12 cellular contexts compared by ENCODE assay signal in the genomic region with DNA sequence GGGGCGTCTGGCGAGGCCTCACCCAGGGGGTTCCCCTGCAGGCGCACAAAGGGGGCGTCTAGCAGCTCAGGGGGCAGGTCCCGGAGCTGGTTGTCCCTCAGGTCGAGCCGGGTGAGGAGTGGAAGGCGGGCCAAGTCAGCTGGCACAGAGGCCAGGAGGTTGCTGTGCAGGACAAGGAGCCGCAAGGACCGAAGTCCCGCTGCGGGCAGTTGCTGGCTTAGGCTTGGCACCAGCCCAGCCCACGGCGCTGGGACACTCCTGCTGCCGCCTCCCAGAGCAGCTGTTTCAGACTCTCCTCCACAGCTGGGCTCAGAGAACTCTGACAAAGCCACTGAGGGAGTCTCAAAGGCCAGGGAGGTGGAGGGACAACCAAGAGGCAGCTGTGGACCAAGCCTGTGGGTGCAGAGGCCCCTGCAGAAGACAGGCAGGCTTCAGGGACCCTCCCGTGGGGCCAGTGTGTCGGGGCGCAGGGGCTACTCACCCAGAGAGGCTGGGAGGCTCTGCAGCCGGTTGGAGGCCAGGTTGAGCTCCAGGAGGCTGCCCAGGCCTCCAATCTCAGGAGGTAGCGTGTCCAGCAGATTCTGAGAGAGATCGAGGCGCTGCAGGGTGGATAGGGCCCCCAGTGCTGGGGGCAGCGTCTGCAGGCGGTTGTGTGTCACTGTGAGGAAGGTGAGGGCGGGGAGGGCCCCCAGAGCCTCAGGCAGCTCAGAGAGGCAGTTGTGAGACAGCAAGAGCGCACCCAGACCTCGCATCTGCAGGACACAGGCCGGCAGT. TPM values are rescaled to one million over a fixed set of nuclear protein-coding genes. Genes with fewer than 3 reads are reported as not detected.
DNase-seq lines count a peak whose midpoint lies in the region; ATAC-seq and TF ChIP-seq lines count a peak whose summit lies in the region.
"Had no signal": no experiment of that assay in that cellular context is flagged by ENCODE, and none has a peak within 500 bp of the region (broad histone marks: within the 10 kb centered on the region; RNA-seq: fewer than 3 reads in every experiment).

No MANE protein-coding gene starts in this region.

- H3K4me1 Mint-ChIP-seq in glutamatergic neuron (ENCODE audit: low read depth, unreplicated experiment) = peaks cover 4% of the 10 kb centered on the region

- TF ChIP-seq CTCF in MM.1S (IDR thresholded peaks at IDR 0.05; ENCODE audit: low read length) (no peak), glutamatergic neuron (IDR thresholded peaks at IDR 0.05; ENCODE audit: partially characterized antibody, unreplicated experiment) (no peak)

- no peaks in the 10 kb centered on the region for H3K9me3 ChIP-seq in MM.1S (replicated peaks; ENCODE audit: insufficient read depth, low read length)
- H3K9me3 ChIP-seq: left ventricle myocardium inferior had no signal

- no peak for ATAC-seq in GM19452 (IDR thresholded peaks at IDR 0.05; ENCODE audit: unreplicated experiment)
- no peak for ATAC-seq in GM21529 (IDR thresholded peaks at IDR 0.05; ENCODE audit: unreplicated experiment)

- no peak overlapping the region for H3K9ac ChIP-seq in MM.1S (ENCODE audit: low read length)
- H3K9ac ChIP-seq: GM23248 had no signal

- no peak overlapping the region for H2AFZ ChIP-seq in MM.1S (ENCODE audit: low read length)
- H2AFZ ChIP-seq: GM23248 had no signal

- 0 out of 2 replicates have a peak, but pooled peaks cover 5% of the 10 kb centered on the region for H3K4me1 ChIP-seq in MM.1S (ENCODE audit: low read length)

- H3K27me3 Mint-ChIP-seq in glutamatergic neuron (ENCODE audit: unreplicated experiment) = peaks cover 7% of the 10 kb centered on the region

- H3K27ac ChIP-seq in MM.1S (ENCODE audit: low read length) = no peak overlapping the region
- H3K27ac ChIP-seq: GM23248, left ventricle myocardium inferior had no signal

- no peaks in the 10 kb centered on the region for H4K20me1 ChIP-seq in MM.1S (ENCODE audit: insufficient read depth, low read length)

- peak overlapping the region; percentile 52 for H3K4me3 Mint-ChIP-seq in glutamatergic neuron (ENCODE audit: unreplicated experiment)

- H3K9me3 Mint-ChIP-seq in glutamatergic neuron (ENCODE audit: unreplicated experiment) = peaks cover 8% of the 10 kb centered on the region

- H3K27me3 ChIP-seq in MM.1S (replicated peaks; ENCODE audit: insufficient read depth, low read length) = no peaks in the 10 kb centered on the region

- peaks cover 14% of the 10 kb centered on the region for H3F3A ChIP-seq in MM.1S (ENCODE audit: insufficient read depth, low read length)

- peaks cover 33% of the 10 kb centered on the region for H3K79me2 ChIP-seq in MM.1S (ENCODE audit: low read length)

- no peaks in the 10 kb centered on the region for H3K9me2 ChIP-seq in MM.1S (replicated peaks; ENCODE audit: insufficient read depth, low read length)

- H3K27ac Mint-ChIP-seq in glutamatergic neuron (ENCODE audit: unreplicated experiment) = no peak overlapping the region

- H3K4me2 ChIP-seq in MM.1S (ENCODE audit: low read depth, low read length) = peak overlapping the region; percentile 2; the same call in 1 of the 2 replicates

- H3K36me3 Mint-ChIP-seq in glutamatergic neuron (ENCODE audit: unreplicated experiment) = no peaks in the 10 kb centered on the region

- H3K4me3 ChIP-seq in MM.1S (ENCODE audit: low read length) = no peak overlapping the region
- H3K4me3 ChIP-seq: GM23248, left ventricle myocardium inferior had no signal

- DNase-seq in NCI-H2196 (lab: John Stamatoyannopoulos, UW; ENCODE audit: unreplicated experiment) (peak; percentile 11), NCI-H2196 treated with DMSO at 0.1 percent for 48 hours (lab: John Stamatoyannopoulos, UW; ENCODE audit: unreplicated experiment) (no peak), MM.1S (no peak), glutamatergic neuron (peak; percentile 17)
- DNase-seq: GM23248, hippocampal formation, left ventricle myocardium inferior, NCI-H1105 treated with DMSO at 0.1 percent for 48 hours, NCI-H510A treated with DMSO at 0.1 percent for 48 hours, small intestine had no signal

- no peaks in the 10 kb centered on the region for H3K36me3 ChIP-seq in MM.1S (replicated peaks; ENCODE audit: insufficient read depth, low read length)

RNA-seq across cellular contexts. Expression of gene PIDD1, which starts 2.2 kb away (rescaled TPM):
- total RNA-seq in glutamatergic neuron (ENCODE audit: unreplicated experiment) = 37.0 TPM

RNA-seq across cellular contexts. Expression of gene SLC25A22, which starts 4.8 kb away (rescaled TPM):
- 93.9 TPM for total RNA-seq in glutamatergic neuron (ENCODE audit: unreplicated experiment)

RNA-seq across cellular contexts. Expression of gene RPLP2, which starts 6.9 kb away (rescaled TPM):
- total RNA-seq in glutamatergic neuron (ENCODE audit: unreplicated experiment) = 997 TPM

RNA-seq across cellular contexts. Expression of gene CEND1, which starts 13.0 kb away (rescaled TPM):
- total RNA-seq in glutamatergic neuron (ENCODE audit: unreplicated experiment) = 58.7 TPM
- total RNA-seq: left ventricle myocardium inferior had no signal

RNA-seq across cellular contexts. Expression of gene PNPLA2, which starts 15.8 kb away (rescaled TPM):
- total RNA-seq in glutamatergic neuron (ENCODE audit: unreplicated experiment) = 32.3 TPM

Comparison
In these comparisons a context has a peak if more than half of its experiments do, and no peak if none do; other contexts are left out.
1. DNase-seq: peak in NCI-H2196 (single experiment) and glutamatergic neuron (single experiment); none in NCI-H2196 treated with DMSO at 0.1 percent for 48 hours (single experiment) and MM.1S (single experiment).